In genomic region chr19:17103177-17103576, GRCh38 we compare ENCODE assay signal across 2 cellular contexts.
TF ChIP-seq lines count a peak whose summit lies in the region.

No MANE protein-coding gene starts in this region.

TF ChIP-seq in SK-N-SH, 30 proteins besides CTCF, POLR2A, EP300 and RAD21 (continued from another document):
- TF ChIP-seq IRF3 (IDR thresholded peaks at IDR 0.05; ENCODE audit: low read depth, low read length) = no peak
- TF ChIP-seq USF2 (IDR thresholded peaks at IDR 0.05; ENCODE audit: borderline replicate concordance, low read depth, low read length) = no peak
- TF ChIP-seq SMC3 (IDR thresholded peaks at IDR 0.05; ENCODE audit: low read depth, low read length) = 0 out of 2 replicates have a peak, but pooled peaks have one; percentile 18

TF ChIP-seq in SK-N-SH treated with all-trans-retinoic acid at 6 μM for 48 hours, 23 proteins besides CTCF, POLR2A, EP300 and RAD21 (continued from another document):
- TF ChIP-seq ESRRG (CRISPR knock-in tag; IDR thresholded peaks at IDR 0.05) (no peak), ZNF565 (CRISPR knock-in tag; conservative IDR thresholded peaks at IDR 0.05; ENCODE audit: low read depth) (no peak), GLIS3 (CRISPR knock-in tag; IDR thresholded peaks at IDR 0.05) (no peak), ZNF70 (CRISPR knock-in tag; IDR thresholded peaks at IDR 0.05) (no peak), CSRNP3 (CRISPR knock-in tag; IDR thresholded peaks at IDR 0.05) (no peak), CSDC2 (CRISPR knock-in tag; IDR thresholded peaks at IDR 0.05) (no peak), ISL1 (CRISPR knock-in tag; IDR thresholded peaks at IDR 0.05) (no peak), ZC3H10 (CRISPR knock-in tag; IDR thresholded peaks at IDR 0.05) (no peak), BACH2 (CRISPR knock-in tag; IDR thresholded peaks at IDR 0.05; ENCODE audit: borderline replicate concordance) (no peak), TSHZ2 (CRISPR knock-in tag; IDR thresholded peaks at IDR 0.05) (no peak), OSR1 (CRISPR knock-in tag; IDR thresholded peaks at IDR 0.05) (no peak), PPARA (CRISPR knock-in tag; IDR thresholded peaks at IDR 0.05; ENCODE audit: borderline replicate concordance) (no peak)
